ENCODE assay signal across 23 cellular contexts in the genomic region with DNA sequence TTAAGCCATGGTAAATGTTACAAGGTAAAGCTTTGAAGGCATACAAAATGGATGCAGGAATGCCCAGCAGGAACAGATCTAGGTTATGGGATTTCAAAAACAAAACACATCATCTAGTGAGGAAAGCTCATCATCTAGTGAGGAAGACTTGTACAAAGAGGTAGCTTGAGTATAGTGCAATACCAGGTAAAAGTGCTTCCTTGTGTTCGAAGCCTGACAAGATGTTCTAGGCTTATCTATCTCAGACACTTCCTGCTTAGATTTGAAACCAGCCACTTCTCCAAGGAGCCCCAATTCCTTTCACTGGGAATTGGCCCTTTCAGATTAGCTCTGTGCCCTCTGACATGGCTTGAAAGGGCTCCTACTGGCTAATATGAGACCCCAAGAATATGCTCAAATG. TPM values are rescaled to one million over a fixed set of nuclear protein-coding genes. Genes with fewer than 3 reads are reported as not detected.
"Had no signal": no experiment of that assay in that cellular context is flagged by ENCODE, and none has a peak within 500 bp of the region (broad histone marks: within the 10 kb centered on the region; RNA-seq: fewer than 3 reads in every experiment).

No MANE protein-coding gene starts in this region.

- DNase-seq: activated CD4-positive, alpha-beta T cell treated with anti-CD3 and anti-CD28 coated beads for 4 hours; activated CD8-positive, alpha-beta memory T cell treated with anti-CD3 and anti-CD28 coated beads, Interleukin-2, amount 50 U/mL, for 4 hours; activated CD8-positive, alpha-beta T cell treated with anti-CD3 and anti-CD28 coated beads for 36 hours; activated naive CD4-positive, alpha-beta T cell; aorta; caudate nucleus; MM.1S; NCI-H1105; NCI-H1436; NCI-H1694 treated with DMSO at 0.1 percent for 48 hours; NCI-H2029 treated with DMSO at 0.1 percent for 48 hours; NCI-H345; NCI-H510A; NCI-H526 treated with DMSO at 0.1 percent for 48 hours; PC-3; SHP77; SW 1271 had no signal

- H3K4me1 ChIP-seq: breast epithelium had no signal

- H3K27ac Mint-ChIP-seq: activated CD8-positive, alpha-beta T cell treated with anti-CD3 and anti-CD28 coated beads for 36 hours; activated naive CD4-positive, alpha-beta T cell treated with anti-CD3 and anti-CD28 coated beads, Interleukin-2, amount 50 U/mL, for 24 hours had no signal

- ATAC-seq: activated CD4-positive, CD25-positive, alpha-beta regulatory T cell treated with anti-CD3 and anti-CD28 coated beads, Interleukin-2, amount 50 U/mL, for 24 hours; activated CD8-positive, alpha-beta T cell treated with anti-CD3 and anti-CD28 coated beads for 36 hours; PC-3; SK-N-SH treated with all-trans-retinoic acid at 6 μM for 48 hours had no signal

- H3K9me3 ChIP-seq: breast epithelium had no signal

- H3K27ac ChIP-seq: breast epithelium, SJSA1 had no signal

- H3K4me3 Mint-ChIP-seq: activated CD8-positive, alpha-beta T cell treated with anti-CD3 and anti-CD28 coated beads for 36 hours; activated naive CD4-positive, alpha-beta T cell treated with anti-CD3 and anti-CD28 coated beads, Interleukin-2, amount 50 U/mL, for 24 hours had no signal

- H3K4me3 ChIP-seq: breast epithelium, SJSA1 had no signal

- H3K27me3 ChIP-seq: breast epithelium, SJSA1 had no signal

- H3K27me3 Mint-ChIP-seq: activated CD8-positive, alpha-beta T cell treated with anti-CD3 and anti-CD28 coated beads for 36 hours; activated naive CD4-positive, alpha-beta T cell treated with anti-CD3 and anti-CD28 coated beads, Interleukin-2, amount 50 U/mL, for 24 hours had no signal

- H3K36me3 ChIP-seq: breast epithelium, SJSA1 had no signal

- H3K9me3 Mint-ChIP-seq: activated CD8-positive, alpha-beta T cell treated with anti-CD3 and anti-CD28 coated beads for 36 hours; activated naive CD4-positive, alpha-beta T cell treated with anti-CD3 and anti-CD28 coated beads, Interleukin-2, amount 50 U/mL, for 24 hours had no signal

RNA-seq across cellular contexts. Expression of a gene that starts 45.6 kb away (rescaled TPM):
- total RNA-seq: activated CD8-positive, alpha-beta T cell treated with anti-CD3 and anti-CD28 coated beads for 36 hours; aorta; breast epithelium; PC-3; SJSA1; T-helper 1 cell treated with Interleukin-12 subunit alpha and Interleukin-12 subunit beta and Interleukin-4 antibody, amounts not matched to agents 30 ng/mL and 1 ng/mL, for 36 hours had no signal
- polyA plus RNA-seq: aorta had no signal
